16 cellular contexts compared by ENCODE assay signal in genomic region chr12:131007031-131007793, GRCh38. TPM values are rescaled to one million over a fixed set of nuclear protein-coding genes. Genes with fewer than 3 reads are reported as not detected.
DNase-seq lines count a peak whose midpoint lies in the region; ATAC-seq and TF ChIP-seq lines count a peak whose summit lies in the region.
"Had no signal": no experiment of that assay in that cellular context is flagged by ENCODE, and none has a peak within 500 bp of the region (broad histone marks: within the 10 kb centered on the region; RNA-seq: fewer than 3 reads in every experiment).

No MANE protein-coding gene starts in this region.

- intact Hi-C loops in left ventricle myocardium inferior (cut with micrococcal nuclease), result no loop called here
- intact Hi-C loops in transverse colon (cut with DNase I; ENCODE audit: low total_unique reads), result loop anchor here (5.0 kb wide), 1 partner anchor 45 kb away; no protein-coding TSS in a partner anchor

- no peaks in the 10 kb centered on the region for H3K79me2 ChIP-seq in neural progenitor cell (ENCODE audit: low read depth)

- H3K4me1 ChIP-seq in left ventricle myocardium inferior (peaks cover 69% of the 10 kb centered on the region), neural progenitor cell (peaks cover 29% of the 10 kb centered on the region), transverse colon (peaks cover 0 to 3% (median 0%) of the 10 kb centered on the region in 4 donors)

- H3K27ac ChIP-seq in left ventricle myocardium inferior (replicated peaks) (peak overlapping the region; percentile 81), neural progenitor cell (no peak overlapping the region), transverse colon (peak overlapping the region in 3 of 4 donors; percentile 34 to 76 (median 43))
- H3K27ac ChIP-seq: neutrophil had no signal

- no peak overlapping the region for H2AFZ ChIP-seq in neural progenitor cell (replicated peaks)

- no peak overlapping the region for H3K4me3 ChIP-seq in left ventricle myocardium inferior
- H3K4me3 ChIP-seq in neural progenitor cell, result no peak overlapping the region
- H3K4me3 ChIP-seq in transverse colon, result no peak overlapping the region

- H3K27ac Mint-ChIP-seq in neural progenitor cell, result peak overlapping the region; percentile 29
- no peak overlapping the region for H3K27ac Mint-ChIP-seq in progenitor cell of endocrine pancreas
- H3K27ac Mint-ChIP-seq: activated naive CD4-positive, alpha-beta T cell treated with anti-CD3 and anti-CD28 coated beads, Interleukin-2, amount 10 ng/mL, durations not matched to agents 7 days and 5 days; CD8-positive, alpha-beta T cell; WTC11 had no signal

- peaks cover 65% of the 10 kb centered on the region for H3K36me3 ChIP-seq in left ventricle myocardium inferior
- H3K36me3 ChIP-seq in neural progenitor cell, result no peaks in the 10 kb centered on the region
- no peaks in the 10 kb centered on the region for H3K36me3 ChIP-seq in transverse colon
- H3K36me3 ChIP-seq: neutrophil had no signal

- TF ChIP-seq POLR2A in transverse colon (IDR thresholded peaks at IDR 0.05), result no peak

- peak; percentile 39 for TF ChIP-seq EP300 in transverse colon (IDR thresholded peaks at IDR 0.05; ENCODE audit: low read depth)

- H3K36me3 Mint-ChIP-seq in neural progenitor cell (no peaks in the 10 kb centered on the region), progenitor cell of endocrine pancreas (ENCODE audit: insufficient read depth) (no peaks in the 10 kb centered on the region)
- H3K36me3 Mint-ChIP-seq: activated naive CD4-positive, alpha-beta T cell treated with anti-CD3 and anti-CD28 coated beads, Interleukin-2, amount 10 ng/mL, durations not matched to agents 7 days and 5 days; CD8-positive, alpha-beta T cell; WTC11 had no signal

- no peak overlapping the region for H3K9ac ChIP-seq in neural progenitor cell

- H3K9me3 Mint-ChIP-seq in neural progenitor cell (no peaks in the 10 kb centered on the region), progenitor cell of endocrine pancreas (ENCODE audit: low read depth) (no peaks in the 10 kb centered on the region)
- H3K9me3 Mint-ChIP-seq: activated naive CD4-positive, alpha-beta T cell treated with anti-CD3 and anti-CD28 coated beads, Interleukin-2, amount 10 ng/mL, durations not matched to agents 7 days and 5 days; CD8-positive, alpha-beta T cell; WTC11 had no signal

- in situ Hi-C loops in transverse colon (cut with MboI; ENCODE audit: low pct_ligation_motif_present in 1 of 4, low pct_unique_long_range_greater_than_20kb in 1 of 4, low sequenced_read_pairs in 3 of 4), result no loop called here

- WGBS in transverse colon (ENCODE audit: low coverage in 1 of 2), 2 donors, result 53% methylated on average over 21 of the region's 22 CpGs; no CpG with 5 or more reads in 1 of the 2 donors

- peaks cover 39% of the 10 kb centered on the region for H3K4me1 Mint-ChIP-seq in neural progenitor cell
- H3K4me1 Mint-ChIP-seq in progenitor cell of endocrine pancreas (ENCODE audit: low read depth), result peaks cover 19% of the 10 kb centered on the region
- H3K4me1 Mint-ChIP-seq: activated naive CD4-positive, alpha-beta T cell treated with anti-CD3 and anti-CD28 coated beads, Interleukin-2, amount 10 ng/mL, durations not matched to agents 7 days and 5 days; WTC11 had no signal

- no peaks in the 10 kb centered on the region for H4K20me1 ChIP-seq in neural progenitor cell (ENCODE audit: low read depth)

- peak; percentile 71 for DNase-seq in left ventricle myocardium inferior
- DNase-seq in neural progenitor cell (ENCODE audit: low spot score), result peak; percentile 21
- DNase-seq in transverse colon, result peak; percentile 33
- DNase-seq in progenitor cell of endocrine pancreas (ENCODE audit: low spot score, unreplicated experiment), result no peak
- no peak for DNase-seq in islet precursor cell
- DNase-seq: activated naive CD4-positive, alpha-beta T cell treated with anti-CD3 and anti-CD28 coated beads, Interleukin-2, amount 10 ng/mL, durations not matched to agents 7 days and 5 days; CD8-positive, alpha-beta T cell; IMR-90; NCI-H446 treated with DMSO at 0.1 percent for 48 hours; OCI-M1; stimulated activated CD4-positive, alpha-beta T cell treated with anti-CD3 and anti-CD28 coated beads, Interleukin-2, amount 100 ng/mL, for 24 hours; stimulated activated CD8-positive, alpha-beta memory T cell treated with anti-CD3 and anti-CD28 coated beads, Interleukin-4, amount 100 ng/mL, for 48 hours had no signal

- no peak overlapping the region for H3K4me3 Mint-ChIP-seq in neural progenitor cell
- H3K4me3 Mint-ChIP-seq in progenitor cell of endocrine pancreas (ENCODE audit: low read depth), result no peak overlapping the region
- H3K4me3 Mint-ChIP-seq: activated naive CD4-positive, alpha-beta T cell treated with anti-CD3 and anti-CD28 coated beads, Interleukin-2, amount 10 ng/mL, durations not matched to agents 7 days and 5 days; CD8-positive, alpha-beta T cell; WTC11 had no signal

- H3K9me3 ChIP-seq in left ventricle myocardium inferior (replicated peaks), result no peaks in the 10 kb centered on the region
- no peaks in the 10 kb centered on the region for H3K9me3 ChIP-seq in neural progenitor cell (ENCODE audit: low read depth)
- no peaks in the 10 kb centered on the region for H3K9me3 ChIP-seq in transverse colon
- H3K9me3 ChIP-seq: neutrophil had no signal

- H3K27me3 ChIP-seq in left ventricle myocardium inferior (ENCODE audit: low read depth), result no peaks in the 10 kb centered on the region
- H3K27me3 ChIP-seq in neural progenitor cell, result no peaks in the 10 kb centered on the region
- H3K27me3 ChIP-seq in transverse colon, result no peaks in the 10 kb centered on the region

- ATAC-seq in SK-N-SH treated with all-trans-retinoic acid at 6 μM for 48 hours (peak; percentile 61; the same call in 1 of the 3 replicates), HG02763 (IDR thresholded peaks at IDR 0.05; ENCODE audit: unreplicated experiment) (no peak)
- ATAC-seq: CD8-positive, alpha-beta T cell; WTC11 had no signal

- H3K27me3 Mint-ChIP-seq in neural progenitor cell (ENCODE audit: insufficient read depth, low read depth), result peaks cover 35% of the 10 kb centered on the region
- H3K27me3 Mint-ChIP-seq in progenitor cell of endocrine pancreas, result peaks cover 10% of the 10 kb centered on the region

- H3F3A ChIP-seq in neural progenitor cell (ENCODE audit: low read depth), result peaks cover 12% of the 10 kb centered on the region

- TF ChIP-seq CTCF in left ventricle myocardium inferior (IDR thresholded peaks at IDR 0.05; ENCODE audit: borderline replicate concordance) (no peak), neural progenitor cell (IDR thresholded peaks at IDR 0.05) (no peak), transverse colon (IDR thresholded peaks at IDR 0.05) (no peak), progenitor cell of endocrine pancreas (IDR thresholded peaks at IDR 0.05; ENCODE audit: unreplicated experiment) (no peak)

- H3K4me2 ChIP-seq in neural progenitor cell, result no peak overlapping the region

TF ChIP-seq in SK-N-SH treated with all-trans-retinoic acid at 6 μM for 48 hours, 23 proteins besides CTCF, POLR2A, EP300 and RAD21:
- TF ChIP-seq CSRNP3 (CRISPR knock-in tag; IDR thresholded peaks at IDR 0.05), result no peak
- peak; percentile 68; the same call in 1 of the 2 replicates for TF ChIP-seq TCF4 (CRISPR knock-in tag; IDR thresholded peaks at IDR 0.05; ENCODE audit: borderline replicate concordance)

RNA-seq across cellular contexts. Expression of gene ADGRD1, which starts 53.5 kb away (rescaled TPM):
- 99.5 TPM for total RNA-seq in left ventricle myocardium inferior
- 0.40 TPM in 1 of 2 replicates, not detected in the other for total RNA-seq in neural progenitor cell (ENCODE audit: low replicate concordance)
- total RNA-seq in transverse colon, result 10 to 100 TPM in 2 of 4 donors, 1 to 10 TPM in 2; 8.3 to 18.1 (median 12.5) TPM
- 4.0 and 6.6 TPM in 2 replicates for total RNA-seq in progenitor cell of endocrine pancreas
- total RNA-seq: CD8-positive, alpha-beta T cell; IMR-90 had no signal

Comparison
In these comparisons a context has a peak if more than half of its experiments do, and no peak if none do; other contexts are left out.
1. DNase-seq: peak in left ventricle myocardium inferior (single experiment), neural progenitor cell (single experiment) and transverse colon (single experiment); none in progenitor cell of endocrine pancreas (single experiment) and islet precursor cell (single experiment).